8 cellular contexts compared by ENCODE assay signal in the genomic region with DNA sequence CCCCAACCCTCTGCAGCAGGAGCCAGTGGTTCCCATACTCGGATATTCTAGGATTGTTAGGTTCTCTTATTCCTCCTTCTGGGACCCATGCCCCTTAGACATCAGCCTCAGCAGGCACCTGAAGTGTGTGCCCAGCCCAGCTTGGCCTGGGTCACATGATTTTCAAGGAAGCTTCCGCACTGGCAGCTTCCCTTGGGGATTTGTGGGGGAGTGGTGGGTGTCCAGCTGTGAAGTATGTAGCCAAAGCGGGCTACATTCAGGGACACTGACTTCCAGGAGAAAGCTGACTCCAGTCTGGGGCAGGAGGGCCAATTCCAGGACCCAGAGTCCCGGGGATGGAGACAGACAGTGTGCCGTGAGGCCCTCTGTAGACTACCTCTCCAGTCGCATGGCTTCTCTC. TPM values are rescaled to one million over a fixed set of nuclear protein-coding genes. Genes with fewer than 3 reads are reported as not detected.
DNase-seq lines count a peak whose midpoint lies in the region; ATAC-seq and TF ChIP-seq lines count a peak whose summit lies in the region.

No MANE protein-coding gene starts in this region.

- peak overlapping the region; percentile 65; the same call in 1 of the 2 replicates for H3K9ac ChIP-seq in SK-N-SH
- no peak overlapping the region for H3K9ac ChIP-seq in endodermal cell (ENCODE audit: extremely low read depth, low read length, poor library complexity, severe bottlenecking)

- H3K36me3 ChIP-seq in SK-N-SH (replicated peaks in 1 of 2; ENCODE audit: control insufficient read depth in 1 of 2, insufficient read depth in 2 of 2, low read length in 1 of 2), result no peaks in the 10 kb centered on the region
- no peaks in the 10 kb centered on the region for H3K36me3 ChIP-seq in endodermal cell (ENCODE audit: control insufficient read depth, insufficient read depth, low read length)
- peaks cover 0 to 3% (median 0%) of the 10 kb centered on the region in 3 experiments for H3K36me3 ChIP-seq in naive thymus-derived CD4-positive, alpha-beta T cell (ENCODE audit: control insufficient read depth in 2 of 3, insufficient read depth in 3 of 3, low read length in 3 of 3)

- intact Hi-C loops in naive thymus-derived CD4-positive, alpha-beta T cell (cut with micrococcal nuclease), result loop anchor here (1.0 to 5.0 kb wide), 4 partner anchors 302 to 525 kb away; partner anchors contain the start of genes TRIM8 (in 2 of the 2) and OGA (in 1 of the 2)

- H3K27me3 ChIP-seq in SK-N-SH (ENCODE audit: insufficient read depth) (no peaks in the 10 kb centered on the region), endodermal cell (ENCODE audit: control insufficient read depth, insufficient read depth, low read length, poor library complexity, severe bottlenecking) (no peaks in the 10 kb centered on the region)
- no peaks in the 10 kb centered on the region for H3K27me3 ChIP-seq in naive thymus-derived CD4-positive, alpha-beta T cell (ENCODE audit: control insufficient read depth in 2 of 2, insufficient read depth in 2 of 2, low read length in 2 of 2)

- no peak for TF ChIP-seq EP300 in SK-N-SH (IDR thresholded peaks at IDR 0.05; ENCODE audit: borderline replicate concordance in 1 of 2, low read depth in 1 of 2, low read length in 1 of 2)

- H3K9me3 ChIP-seq in SK-N-SH (no peaks in the 10 kb centered on the region), endodermal cell (ENCODE audit: control insufficient read depth, low read length) (no peaks in the 10 kb centered on the region)
- H3K9me3 ChIP-seq in naive thymus-derived CD4-positive, alpha-beta T cell (ENCODE audit: control insufficient read depth in 2 of 3, low read length in 3 of 3), result no peaks in the 10 kb centered on the region

- peak overlapping the region; percentile 94 for H3K4me2 ChIP-seq in SK-N-SH

- no peak overlapping the region for H2AFZ ChIP-seq in SK-N-SH (ENCODE audit: low read depth)

- no peaks in the 10 kb centered on the region for H3K9me2 ChIP-seq in SK-N-SH

- no peaks in the 10 kb centered on the region for H3K27me3 Mint-ChIP-seq in endodermal cell (ENCODE audit: insufficient read depth)
- no peaks in the 10 kb centered on the region for H3K27me3 Mint-ChIP-seq in naive thymus-derived CD4-positive, alpha-beta T cell

- H3K27ac Mint-ChIP-seq in endodermal cell, result peak overlapping the region; percentile 97
- peak overlapping the region; percentile 80 to 98 (median 94) for H3K27ac Mint-ChIP-seq in naive thymus-derived CD4-positive, alpha-beta T cell

- H3K4me1 ChIP-seq in SK-N-SH (ENCODE audit: control insufficient read depth in 1 of 2, insufficient read depth in 2 of 2, low read depth in 1 of 2, low read length in 1 of 2), result peaks cover 45 to 55% of the 10 kb centered on the region in 2 experiments
- peaks cover 15% of the 10 kb centered on the region for H3K4me1 ChIP-seq in endodermal cell (ENCODE audit: control insufficient read depth, insufficient read depth, low read length)
- H3K4me1 ChIP-seq in naive thymus-derived CD4-positive, alpha-beta T cell (ENCODE audit: control insufficient read depth in 2 of 2, insufficient read depth in 2 of 2, low read length in 2 of 2), result peaks cover 42 to 49% of the 10 kb centered on the region in 2 donors

- no peak for DNase-seq in SK-N-SH
- peak; percentile 49 for DNase-seq in SK-MEL-5 (ENCODE audit: low read depth, low spot score)
- peak; percentile 76 for DNase-seq in endodermal cell
- DNase-seq in naive thymus-derived CD4-positive, alpha-beta T cell, result no peak

- in situ Hi-C loops in SK-MEL-5 (cut with HindIII; ENCODE audit: low pct_unique_long_range_greater_than_20kb, low sequenced_read_pairs), result no loop called here

- no peaks in the 10 kb centered on the region for H3K9me3 Mint-ChIP-seq in endodermal cell
- H3K9me3 Mint-ChIP-seq in naive thymus-derived CD4-positive, alpha-beta T cell, result no peaks in the 10 kb centered on the region

- ATAC-seq in SK-N-SH treated with all-trans-retinoic acid at 6 μM for 48 hours (no peak), HG02981 (IDR thresholded peaks at IDR 0.05; ENCODE audit: unreplicated experiment) (no peak), GM21576 (IDR thresholded peaks at IDR 0.05; ENCODE audit: unreplicated experiment) (no peak), GM21390 (IDR thresholded peaks at IDR 0.05; ENCODE audit: unreplicated experiment) (no peak)
- no peak for ATAC-seq in naive thymus-derived CD4-positive, alpha-beta T cell

- H3K27ac ChIP-seq in SK-N-SH (ENCODE audit: low read depth in 2 of 2, low read length in 1 of 2) (peak overlapping the region; percentile 86 to 99), endodermal cell (ENCODE audit: low read depth, low read length) (peak overlapping the region; percentile 97)
- peak overlapping the region; percentile 97 for H3K27ac ChIP-seq in naive thymus-derived CD4-positive, alpha-beta T cell (ENCODE audit: low read depth, low read length)

- CTCF ChIA-PET in SK-N-SH (lab: Yijun Ruan, JAX), result interaction anchor here (1.1 to 1.4 kb wide), 4 partner anchors 13 to 283 kb away, joined by 3 to 4 read pairs (median 3); no protein-coding TSS in a partner anchor
- CTCF ChIA-PET in naive thymus-derived CD4-positive, alpha-beta T cell (lab: Charles Lee), result interaction anchor here (0.7 to 1.2 kb wide), 4 partner anchors 12 to 314 kb away, joined by 3 to 6 read pairs (median 4); partner anchors contain the start of gene PPRC1

- POLR2A ChIA-PET in SK-N-SH (lab: Yijun Ruan, JAX), result interaction anchor here (0.6 to 1.4 kb wide), 2 partner anchors 33 to 276 kb away, joined by 3 read pairs; no protein-coding TSS in a partner anchor
- POLR2A ChIA-PET in naive thymus-derived CD4-positive, alpha-beta T cell (lab: Charles Lee), result interaction anchor here (0.7 to 1.8 kb wide), 13 partner anchors 8 to 527 kb away, joined by 3 to 15 read pairs (median 5); partner anchors contain the start of genes ACTR1A, HPS6, NOLC1 and OGA

- TF ChIP-seq RAD21 in SK-N-SH (IDR thresholded peaks at IDR 0.05; ENCODE audit: low read length), result no peak

- H3K4me3 ChIP-seq in SK-N-SH (ENCODE audit: low read depth in 2 of 2, low read length in 1 of 2), result peak overlapping the region; percentile 84 to 86
- H3K4me3 ChIP-seq in endodermal cell (ENCODE audit: low read length), result peak overlapping the region; percentile 80
- H3K4me3 ChIP-seq in naive thymus-derived CD4-positive, alpha-beta T cell (ENCODE audit: low read length), result peak overlapping the region; percentile 90

- H4K20me1 ChIP-seq in SK-N-SH (ENCODE audit: insufficient read depth), result peaks cover 4% of the 10 kb centered on the region

- H3K79me2 ChIP-seq in SK-N-SH (ENCODE audit: insufficient read depth), result peaks cover 63% of the 10 kb centered on the region

- peaks cover 60% of the 10 kb centered on the region for H3K4me1 Mint-ChIP-seq in endodermal cell
- H3K4me1 Mint-ChIP-seq in naive thymus-derived CD4-positive, alpha-beta T cell, result peaks cover 36 to 70% (median 60%) of the 10 kb centered on the region in 7 donors

- H3K36me3 Mint-ChIP-seq in endodermal cell (ENCODE audit: low read depth), result no peaks in the 10 kb centered on the region
- peaks cover 0 to 6% (median 0%) of the 10 kb centered on the region in 5 donors for H3K36me3 Mint-ChIP-seq in naive thymus-derived CD4-positive, alpha-beta T cell

- peak overlapping the region; percentile 75 for H3K4me3 Mint-ChIP-seq in endodermal cell
- peak overlapping the region; percentile 84 to 98 (median 93) for H3K4me3 Mint-ChIP-seq in naive thymus-derived CD4-positive, alpha-beta T cell

- H3F3A ChIP-seq in SK-N-SH (replicated peaks; ENCODE audit: insufficient read depth), result peaks cover 23% of the 10 kb centered on the region

- WGBS in SK-N-SH (ENCODE audit: low lambda C conversion rate), result 20% methylated on average over 6 of the region's 6 CpGs
- WGBS in endodermal cell (ENCODE audit: insufficient coverage in 1 of 2, insufficient read length in 1 of 2), 2 experiments, result 21 to 30% methylated on average over 3 to 6 of the region's 6 CpGs

- no peak for TF ChIP-seq CTCF in SK-N-SH (IDR thresholded peaks at IDR 0.05)
- TF ChIP-seq CTCF in endodermal cell (conservative IDR thresholded peaks at IDR 0.05), result no peak

RNA-seq across cellular contexts. Expression of gene LDB1, which starts 1.3 kb away (rescaled TPM):
- polyA plus RNA-seq in SK-N-SH (2012; rRNA removed), result 85.9 and 113 TPM in 2 replicates
- polyA plus RNA-seq in SK-N-SH (2012; cell fraction: cytosol; rRNA removed), result 31.9 and 39.8 TPM in 2 replicates
- polyA plus RNA-seq in SK-N-SH (2012; cell fraction: nucleus; rRNA removed), result 361 and 398 TPM in 2 replicates
- total RNA-seq in SK-MEL-5 (2014; rRNA removed; shearing (Covaris generic)), result 27.6 and 31.1 TPM in 2 replicates
- polyA plus RNA-seq in SK-MEL-5 (2015; cell fraction: cytosol; rRNA removed), result 31.6 and 37.9 TPM in 2 replicates
- polyA plus RNA-seq in SK-MEL-5 (2015; cell fraction: nucleus; rRNA removed), result 209 and 211 TPM in 2 replicates
- 10 to 100 TPM; 72.0 to 82.6 TPM for total RNA-seq in endodermal cell
- 112 TPM for polyA plus RNA-seq in endodermal cell (2013, experiment 1 of 2)
- polyA plus RNA-seq in endodermal cell (2013, experiment 2 of 2), result 104 TPM
- 100 to 1,000 TPM; 101 to 152 (median 115) TPM for total RNA-seq in naive thymus-derived CD4-positive, alpha-beta T cell
- 10 to 100 TPM; 26.2 to 45.8 TPM for polyA plus RNA-seq in naive thymus-derived CD4-positive, alpha-beta T cell

RNA-seq across cellular contexts. Expression of gene PPRC1, which starts 14.0 kb away (rescaled TPM):
- 22.6 and 23.1 TPM in 2 replicates for polyA plus RNA-seq in SK-N-SH (2012; rRNA removed)
- 9.6 and 13.0 TPM in 2 replicates for polyA plus RNA-seq in SK-N-SH (2012; cell fraction: cytosol; rRNA removed)
- polyA plus RNA-seq in SK-N-SH (2012; cell fraction: nucleus; rRNA removed), result 77.6 and 92.4 TPM in 2 replicates
- 10.8 and 15.6 TPM in 2 replicates for total RNA-seq in SK-MEL-5 (2014; rRNA removed; shearing (Covaris generic))
- 36.6 and 45.9 TPM in 2 replicates for polyA plus RNA-seq in SK-MEL-5 (2015; cell fraction: cytosol; rRNA removed)
- 70.8 and 73.6 TPM in 2 replicates for polyA plus RNA-seq in SK-MEL-5 (2015; cell fraction: nucleus; rRNA removed)
- total RNA-seq in endodermal cell, result 10 to 100 TPM; 44.5 to 44.7 TPM
- polyA plus RNA-seq in endodermal cell (2013, experiment 1 of 2), result 31.0 TPM
- polyA plus RNA-seq in endodermal cell (2013, experiment 2 of 2), result 26.7 TPM
- 10 to 100 TPM; 33.7 to 56.5 (median 40.6) TPM for total RNA-seq in naive thymus-derived CD4-positive, alpha-beta T cell
- 10 to 100 TPM in 1 of 2 donors, 1 to 10 TPM in 1; 9.7 to 31.0 TPM for polyA plus RNA-seq in naive thymus-derived CD4-positive, alpha-beta T cell

RNA-seq across cellular contexts. Expression of gene NOLC1, which starts 33.3 kb away (rescaled TPM):
- 71.8 and 94.6 TPM in 2 replicates for polyA plus RNA-seq in SK-N-SH (2012; rRNA removed)
- 83.4 and 99.2 TPM in 2 replicates for polyA plus RNA-seq in SK-N-SH (2012; cell fraction: cytosol; rRNA removed)
- polyA plus RNA-seq in SK-N-SH (2012; cell fraction: nucleus; rRNA removed), result 79.8 and 108 TPM in 2 replicates
- total RNA-seq in SK-MEL-5 (2014; rRNA removed; shearing (Covaris generic)), result 64.7 and 65.5 TPM in 2 replicates
- polyA plus RNA-seq in SK-MEL-5 (2015; cell fraction: cytosol; rRNA removed), result 114 and 146 TPM in 2 replicates
- 96.5 and 131 TPM in 2 replicates for polyA plus RNA-seq in SK-MEL-5 (2015; cell fraction: nucleus; rRNA removed)
- 10 to 100 TPM; 92.0 to 93.5 TPM for total RNA-seq in endodermal cell
- polyA plus RNA-seq in endodermal cell (2013, experiment 1 of 2), result 79.8 TPM
- 75.4 TPM for polyA plus RNA-seq in endodermal cell (2013, experiment 2 of 2)
- total RNA-seq in naive thymus-derived CD4-positive, alpha-beta T cell, result 10 to 100 TPM; 45.1 to 98.5 (median 58.8) TPM
- polyA plus RNA-seq in naive thymus-derived CD4-positive, alpha-beta T cell, result 10 to 100 TPM; 54.5 to 91.6 TPM

RNA-seq across cellular contexts. Expression of gene HPS6, which starts 53.7 kb away (rescaled TPM):
- 7.3 and 7.8 TPM in 2 replicates for polyA plus RNA-seq in SK-N-SH (2012; rRNA removed)
- 4.0 and 6.5 TPM in 2 replicates for polyA plus RNA-seq in SK-N-SH (2012; cell fraction: cytosol; rRNA removed)
- 5.2 and 5.8 TPM in 2 replicates for polyA plus RNA-seq in SK-N-SH (2012; cell fraction: nucleus; rRNA removed)
- total RNA-seq in SK-MEL-5 (2014; rRNA removed; shearing (Covaris generic)), result 21.6 and 23.2 TPM in 2 replicates
- polyA plus RNA-seq in SK-MEL-5 (2015; cell fraction: cytosol; rRNA removed), result 22.2 and 30.8 TPM in 2 replicates
- 6.5 and 7.9 TPM in 2 replicates for polyA plus RNA-seq in SK-MEL-5 (2015; cell fraction: nucleus; rRNA removed)
- 10 to 100 TPM; 19.6 to 20.8 TPM for total RNA-seq in endodermal cell
- polyA plus RNA-seq in endodermal cell (2013, experiment 1 of 2), result 8.4 TPM
- polyA plus RNA-seq in endodermal cell (2013, experiment 2 of 2), result 8.9 TPM
- total RNA-seq in naive thymus-derived CD4-positive, alpha-beta T cell, result 10 to 100 TPM; 12.1 to 24.2 (median 20.9) TPM
- polyA plus RNA-seq in naive thymus-derived CD4-positive, alpha-beta T cell, result 10 to 100 TPM; 13.8 to 29.9 TPM

Comparison
In these comparisons a context has a peak if more than half of its experiments do, and no peak if none do; other contexts are left out.
1. DNase-seq: peak in SK-MEL-5 (single experiment) and endodermal cell (single experiment); none in SK-N-SH (single experiment) and naive thymus-derived CD4-positive, alpha-beta T cell (0 of 9).
2. Peak in every context shown above with its lines, with median percentiles within 50 percentile points of each other: H3K27ac ChIP-seq and H3K4me3 ChIP-seq.